ENCODE assay signal across 12 cellular contexts in genomic region chr4:155999743-156000142, GRCh38. TPM values are rescaled to one million over a fixed set of nuclear protein-coding genes. Genes with fewer than 3 reads are reported as not detected.
DNase-seq lines count a peak whose midpoint lies in the region; ATAC-seq, FAIRE-seq and TF ChIP-seq lines count a peak whose summit lies in the region.
"Had no signal": no experiment of that assay in that cellular context is flagged by ENCODE, and none has a peak within 500 bp of the region (broad histone marks: within the 10 kb centered on the region; RNA-seq: fewer than 3 reads in every experiment).

No MANE protein-coding gene starts in this region.

- 8% methylated on average over 7 of the region's 7 CpGs for WGBS in HepG2 (ENCODE audit: low lambda C conversion rate)
- 15% methylated on average over 7 of the region's 7 CpGs for WGBS in right lobe of liver (ENCODE audit: insufficient coverage, low coverage, low lambda C conversion rate, missing lambda C conversion rate)
- 23 to 31% (median 27%) methylated on average over 7 of the region's 7 CpGs for WGBS in adrenal gland, 4 donors

- CTCF ChIA-PET in HepG2 (lab: Yijun Ruan, JAX; ENCODE audit: low intra/inter-chr PET ratio, low total read pairs) = no interaction called here

- H3K36me3 ChIP-seq in HepG2 (replicated peaks in 1 of 2; ENCODE audit: control insufficient read depth in 1 of 2, insufficient read depth in 2 of 2, low read length in 2 of 2) = no peaks in the 10 kb centered on the region
- no peaks in the 10 kb centered on the region for H3K36me3 ChIP-seq in right lobe of liver
- H3K36me3 ChIP-seq in adrenal gland (replicated peaks in 1 of 2) = no peaks in the 10 kb centered on the region
- H3K36me3 ChIP-seq: BLaER1 treated with 17β-estradiol and CSF1 and Interleukin-3, amounts not matched to agents 10 nM and 100 nM had no signal

- POLR2A ChIA-PET in HepG2 (lab: Yijun Ruan, JAX) = no interaction called here

- no peak for FAIRE-seq in HepG2 (lab: Jason Lieb, UNC)
- FAIRE-seq: endothelial cell of umbilical vein had no signal

- H3K27me3 ChIP-seq in HepG2 (ENCODE audit: control insufficient read depth in 1 of 2, insufficient read depth in 2 of 2, low read length in 2 of 2) (no peaks in the 10 kb centered on the region), right lobe of liver (peaks cover 0 to 9% of the 10 kb centered on the region in 2 donors), adrenal gland (no peaks in the 10 kb centered on the region)
- H3K27me3 ChIP-seq: BLaER1 treated with 17β-estradiol and CSF1 and Interleukin-3, amounts not matched to agents 10 nM and 100 nM had no signal

- no peaks in the 10 kb centered on the region for H3K79me2 ChIP-seq in HepG2 (ENCODE audit: insufficient read depth, low read length)

- DNase-seq in HepG2 (ENCODE audit: low spot score) = no peak
- no peak for DNase-seq in right lobe of liver
- DNase-seq in astrocyte of the spinal cord (ENCODE audit: low read depth, low spot score) = peak; percentile 32
- DNase-seq in iPS DF 19.7 (ENCODE audit: low read depth, low spot score) = peak; percentile 64
- DNase-seq in epidermal melanocyte (ENCODE audit: insufficient read length, low spot score) = no peak
- DNase-seq in NCI-H2227 treated with DMSO at 0.1 percent for 48 hours (lab: John Stamatoyannopoulos, UW) = no peak
- DNase-seq in SHP77 treated with DMSO at 0.1 percent for 48 hours (lab: John Stamatoyannopoulos, UW) = no peak
- DNase-seq in adrenal gland = no peak
- DNase-seq: MV-4-11; naive thymus-derived CD4-positive, alpha-beta T cell had no signal

- ATAC-seq in HepG2 = peak; percentile 66
- no peak for ATAC-seq in right lobe of liver
- ATAC-seq: naive thymus-derived CD4-positive, alpha-beta T cell had no signal

- TF ChIP-seq POLR2A in HepG2 (IDR thresholded peaks at IDR 0.05; ENCODE audit: insufficient read depth in 1 of 2, low read depth in 2 of 2, low read length in 2 of 2) (no peak), right lobe of liver (IDR thresholded peaks at IDR 0.05) (no peak), adrenal gland (IDR thresholded peaks at IDR 0.05) (no peak)

- intact Hi-C loops in HepG2 (cut with micrococcal nuclease; ENCODE audit: unreplicated experiment) = no loop called here
- intact Hi-C loops in right lobe of liver (cut with DNase I) = no loop called here
- intact Hi-C loops in adrenal gland (cut with DNase I) = no loop called here

- H3K9me3 ChIP-seq in HepG2 (ENCODE audit: low read length) (no peaks in the 10 kb centered on the region), right lobe of liver (no peaks in the 10 kb centered on the region), adrenal gland (replicated peaks in 1 of 3) (no peaks in the 10 kb centered on the region)

- TF ChIP-seq RAD21 in HepG2 (CRISPR knock-in tag; IDR thresholded peaks at IDR 0.05) = no peak

- H3K4me1 ChIP-seq in HepG2 (ENCODE audit: insufficient read depth, low read length) = no peaks in the 10 kb centered on the region
- no peaks in the 10 kb centered on the region for H3K4me1 ChIP-seq in right lobe of liver
- H3K4me1 ChIP-seq in adrenal gland (replicated peaks in 1 of 2) = no peaks in the 10 kb centered on the region
- H3K4me1 ChIP-seq: BLaER1 treated with 17β-estradiol and CSF1 and Interleukin-3, amounts not matched to agents 10 nM and 100 nM had no signal

- H3K4me3 ChIP-seq in HepG2 (replicated peaks in 1 of 3; ENCODE audit: insufficient read depth in 1 of 3, low read depth in 2 of 3, low read length in 3 of 3) (no peak overlapping the region), right lobe of liver (no peak overlapping the region), astrocyte of the spinal cord (ENCODE audit: low read depth, low read length) (no peak overlapping the region), adrenal gland (no peak overlapping the region)
- H3K4me3 ChIP-seq: BLaER1 treated with 17β-estradiol and CSF1 and Interleukin-3, amounts not matched to agents 10 nM and 100 nM had no signal

- no peak overlapping the region for H3K4me2 ChIP-seq in HepG2 (ENCODE audit: low read depth, low read length)
- H3K4me2 ChIP-seq: BLaER1 treated with 17β-estradiol and CSF1 and Interleukin-3, amounts not matched to agents 10 nM and 100 nM had no signal

- no peak overlapping the region for H3K9ac ChIP-seq in HepG2 (ENCODE audit: insufficient read depth, low read depth, low read length)
- H3K9ac ChIP-seq: BLaER1 treated with 17β-estradiol and CSF1 and Interleukin-3, amounts not matched to agents 10 nM and 100 nM had no signal

- BruUV-seq in HepG2 (replicated peaks; lab: Mats Ljungman, UMichigan) = no TSS peak

- no peaks in the 10 kb centered on the region for H4K20me1 ChIP-seq in HepG2 (ENCODE audit: insufficient read depth, low read length)
- H4K20me1 ChIP-seq: BLaER1 treated with 17β-estradiol and CSF1 and Interleukin-3, amounts not matched to agents 10 nM and 100 nM had no signal

- no peak for TF ChIP-seq EP300 in HepG2 (IDR thresholded peaks at IDR 0.05; ENCODE audit: low read depth in 2 of 2, low read length in 2 of 2)
- no peak for TF ChIP-seq EP300 in HepG2 (CRISPR knock-in tag; IDR thresholded peaks at IDR 0.05; ENCODE audit: borderline replicate concordance)

- H3K27ac ChIP-seq in HepG2 (ENCODE audit: extremely low read length, insufficient read depth, low read length) (no peak overlapping the region), right lobe of liver (no peak overlapping the region), adrenal gland (no peak overlapping the region)
- H3K27ac ChIP-seq: BLaER1 treated with 17β-estradiol and CSF1 and Interleukin-3, amounts not matched to agents 10 nM and 100 nM had no signal

- in situ Hi-C loops in HepG2 (cut with HindIII; ENCODE audit: extremely low pct_ligation_motif_present, low pct_unique_long_range_greater_than_20kb) (no loop called here), astrocyte of the spinal cord (cut with HindIII; ENCODE audit: low sequenced_read_pairs) (no loop called here)

- TF ChIP-seq CTCF in HepG2 (CRISPR knock-in tag; IDR thresholded peaks at IDR 0.05) (0 out of 2 replicates have a peak, but pooled peaks have one; percentile 14), right lobe of liver (IDR thresholded peaks at IDR 0.05) (peak in 1 of 4 donors; percentile 5), astrocyte of the spinal cord (IDR thresholded peaks at IDR 0.05; ENCODE audit: low read depth, low read length) (peak; percentile 49), adrenal gland (IDR thresholded peaks at IDR 0.05) (no peak)

- no peak overlapping the region for H2AFZ ChIP-seq in HepG2 (ENCODE audit: low read length)

TF ChIP-seq in HepG2, 621 proteins besides CTCF, POLR2A, EP300 and RAD21:
- no peak for TF ChIP-seq ZEB1 (IDR thresholded peaks at IDR 0.05; ENCODE audit: insufficient replicate concordance, low read depth)
- TF ChIP-seq SPEN (CRISPR knock-in tag; IDR thresholded peaks at IDR 0.05; ENCODE audit: low read depth) = no peak

RNA-seq across cellular contexts. Expression of gene CTSO, which starts 46.1 kb away (rescaled TPM):
- total RNA-seq in HepG2 (2016; rRNA removed; fragmentation: Illumina TruSeq; extraction: Trizol) (0.07 TPM in 1 of 2 replicates, not detected in the other), right lobe of liver (10 to 100 TPM; 23.8 to 44.7 (median 26.1) TPM), adrenal gland (10 to 100 TPM; 23.0 to 46.9 (median 33.4) TPM)
- not detected in 2 replicates for total RNA-seq in HepG2 (2016; cell fraction: cytosol; rRNA removed; fragmentation: Illumina TruSeq; extraction: Trizol; ENCODE audit: low read depth)
- 0.09 and 0.17 TPM in 2 replicates for total RNA-seq in HepG2 (2016; cell fraction: insoluble cytoplasmic fraction; rRNA removed; fragmentation: Illumina TruSeq; extraction: Trizol)
- not detected in 2 replicates for total RNA-seq in HepG2 (2016; cell fraction: membrane; rRNA removed; fragmentation: Illumina TruSeq; extraction: Trizol)
- total RNA-seq in HepG2 (2016; cell fraction: nucleus; rRNA removed; fragmentation: Illumina TruSeq; extraction: Trizol) = not detected in 2 replicates
- polyA plus RNA-seq in HepG2 (2011; rRNA removed) (0.17 TPM in 2 replicates), adrenal gland (10 to 100 TPM in 1 of 3 donors, 1 to 10 TPM in 2; 5.0 to 45.3 (median 5.4) TPM)
- polyA plus RNA-seq in HepG2 (2011; cell fraction: cytosol; rRNA removed) = 0.08 and 0.27 TPM in 2 replicates
- 0.06 and 0.12 TPM in 2 replicates for polyA plus RNA-seq in HepG2 (2011; cell fraction: nucleus; rRNA removed)
- polyA plus RNA-seq in HepG2 (2012) = 0.31 and 0.32 TPM in 2 replicates
- not detected in 2 replicates for polyA plus RNA-seq in HepG2 (2016; cell fraction: cytosol; fragmentation: Illumina TruSeq; extraction: Trizol; ENCODE audit: low read depth)
- polyA plus RNA-seq in HepG2 (2016; cell fraction: insoluble cytoplasmic fraction; fragmentation: Illumina TruSeq; extraction: Trizol; ENCODE audit: low read depth) = 0.12 TPM in 1 of 2 replicates, not detected in the other
- not detected in 2 replicates for polyA plus RNA-seq in HepG2 (2016; cell fraction: membrane; fragmentation: Illumina TruSeq; extraction: Trizol; ENCODE audit: low read depth)
- 0.20 TPM in 1 of 2 replicates, not detected in the other for polyA plus RNA-seq in HepG2 (2016; cell fraction: nucleus; fragmentation: Illumina TruSeq; extraction: Trizol; ENCODE audit: insufficient read depth, low read depth)
- not detected in 2 replicates for polyA minus RNA-seq in HepG2 (2011; rRNA and poly(A)+ RNA removed; ENCODE audit: low replicate concordance)
- 0.18 TPM in 1 of 2 replicates, not detected in the other for polyA minus RNA-seq in HepG2 (2011; cell fraction: cytosol; rRNA and poly(A)+ RNA removed)
- polyA minus RNA-seq in HepG2 (2011; cell fraction: nucleus; rRNA and poly(A)+ RNA removed) = 0.12 TPM in 1 of 2 replicates, not detected in the other

Comparison
In these comparisons a context has a peak if more than half of its experiments do, and no peak if none do; other contexts are left out.
1. RNA of gene CTSO, which starts 46.1 kb away (total RNA-seq): 23.0 to 46.9 TPM in adrenal gland and 23.8 to 44.7 TPM in right lobe of liver; 0.07 to 0.17 TPM in HepG2; every median in the first group is over 10 times any median in the second.
2. DNase-seq: peak in astrocyte of the spinal cord (single experiment) and iPS DF 19.7 (single experiment); none in HepG2 (single experiment), right lobe of liver (0 of 3), epidermal melanocyte (single experiment), NCI-H2227 treated with DMSO at 0.1 percent for 48 hours (single experiment), SHP77 treated with DMSO at 0.1 percent for 48 hours (single experiment) and adrenal gland (0 of 7).
3. CTCF ChIP-seq: peak in HepG2 (single experiment) and astrocyte of the spinal cord (single experiment); none in adrenal gland (0 of 6).